In genomic region chr6:119224095-119224701, GRCh38 we compare ENCODE assay signal across 23 cellular contexts.
A peak's percentile ranks its signal among the peaks of the same experiment; 100 is the strongest.
DNase-seq lines count a peak whose midpoint lies in the region; ATAC-seq, FAIRE-seq and TF ChIP-seq lines count a peak whose summit lies in the region.
"Had no signal": no experiment of that assay in that cellular context is flagged by ENCODE, and none has a peak within 500 bp of the region (broad histone marks: within the 10 kb centered on the region; RNA-seq: fewer than 3 reads in every experiment).

No MANE protein-coding gene starts in this region.

- no peak for FAIRE-seq in HepG2 (lab: Jason Lieb, UNC)
- FAIRE-seq: A204.1, GM12891, GM18507 had no signal

- CTCF ChIA-PET in HepG2 (lab: Yijun Ruan, JAX; ENCODE audit: low intra/inter-chr PET ratio, low total read pairs) (no interaction called here), WTC11 (lab: Charles Lee) (no interaction called here), mammary epithelial cell (lab: Charles Lee; ENCODE audit: low non-redundant PET) (no interaction called here)

- H3K4me3 Mint-ChIP-seq in WTC11 (no peak overlapping the region), HFFc6 (no peak overlapping the region)
- H3K4me3 Mint-ChIP-seq: CD4-positive, CD25-positive, alpha-beta regulatory T cell had no signal

- H3K9me3 Mint-ChIP-seq in WTC11 (no peaks in the 10 kb centered on the region), HFFc6 (no peaks in the 10 kb centered on the region; the same call in 1 of the 2 replicates)
- H3K9me3 Mint-ChIP-seq: CD4-positive, CD25-positive, alpha-beta regulatory T cell had no signal

- H3K36me3 ChIP-seq in HepG2 (replicated peaks in 1 of 2; ENCODE audit: control insufficient read depth in 1 of 2, insufficient read depth in 2 of 2, low read length in 2 of 2) (peaks cover 5 to 31% of the 10 kb centered on the region in 2 experiments; a peak in 4 of 5 replicates), right lobe of liver (no peaks in the 10 kb centered on the region), mammary epithelial cell (ENCODE audit: insufficient read depth, low read length) (no peaks in the 10 kb centered on the region)

- H3K27me3 ChIP-seq in HepG2 (ENCODE audit: control insufficient read depth in 1 of 2, insufficient read depth in 2 of 2, low read length in 2 of 2), result no peaks in the 10 kb centered on the region
- H3K27me3 ChIP-seq in right lobe of liver, result no peaks in the 10 kb centered on the region
- no peaks in the 10 kb centered on the region for H3K27me3 ChIP-seq in mammary epithelial cell (ENCODE audit: insufficient read depth, low read length)
- H3K27me3 ChIP-seq: BE2C had no signal

- dilution Hi-C loops in mammary epithelial cell (cut with HindIII; ENCODE audit: low sequenced_read_pairs), result no loop called here

- 98% methylated on average over 4 of the region's 4 CpGs for WGBS in HepG2 (ENCODE audit: low lambda C conversion rate)
- WGBS in right lobe of liver (ENCODE audit: insufficient coverage, low coverage, low lambda C conversion rate, missing lambda C conversion rate), result 93% methylated on average over 4 of the region's 4 CpGs
- 76% methylated on average over 4 of the region's 4 CpGs for WGBS in mammary epithelial cell (ENCODE audit: low coverage, missing lambda C conversion rate)

- no peaks in the 10 kb centered on the region for H3K27me3 Mint-ChIP-seq in WTC11 (ENCODE audit: low read depth)
- H3K27me3 Mint-ChIP-seq in HFFc6 (ENCODE audit: insufficient read depth), result no peaks in the 10 kb centered on the region
- H3K27me3 Mint-ChIP-seq: CD4-positive, CD25-positive, alpha-beta regulatory T cell had no signal

- H2AFZ ChIP-seq in HepG2 (ENCODE audit: low read length), result no peak overlapping the region
- no peak overlapping the region for H2AFZ ChIP-seq in mammary epithelial cell (ENCODE audit: low read depth, low read length)

- DNase-seq in HepG2 (ENCODE audit: low spot score) (no peak), right lobe of liver (no peak), NCI-H2081 (lab: John Stamatoyannopoulos, UW) (peak; percentile 11 to 69), WTC11 (ENCODE audit: low spot score) (no peak), HFFc6 (no peak), DMS153 treated with DMSO at 0.1 percent for 48 hours (lab: John Stamatoyannopoulos, UW; ENCODE audit: unreplicated experiment) (no peak), mammary epithelial cell (no peak)
- DNase-seq: BE2C; Caco-2; CD4-positive, CD25-positive, alpha-beta regulatory T cell; DMS53; H7; MM.1S; NCI-H1930; NCI-H526; OCI-M1; Right ventricle myocardium superior; SW 1271; T-helper 2 cell had no signal

- H3K27ac ChIP-seq in HepG2 (ENCODE audit: extremely low read length, insufficient read depth, low read length) (no peak overlapping the region), right lobe of liver (no peak overlapping the region), mammary epithelial cell (ENCODE audit: insufficient read depth, low read depth, low read length) (no peak overlapping the region)

- H3K9me3 ChIP-seq in HepG2 (ENCODE audit: low read length) (no peaks in the 10 kb centered on the region), right lobe of liver (no peaks in the 10 kb centered on the region), mammary epithelial cell (replicated peaks; ENCODE audit: insufficient read depth, low read length) (no peaks in the 10 kb centered on the region)
- H3K9me3 ChIP-seq: BE2C, Caco-2 had no signal

- BruUV-seq in HepG2 (replicated peaks; lab: Mats Ljungman, UMichigan), result no TSS peak
- BruUV-seq in mammary epithelial cell (replicated peaks; lab: Mats Ljungman, UMichigan), result no TSS peak

- POLR2A ChIA-PET in HepG2 (lab: Yijun Ruan, JAX) (no interaction called here), WTC11 (lab: Charles Lee) (no interaction called here)

- H3K4me2 ChIP-seq in HepG2 (ENCODE audit: low read depth, low read length) (no peak overlapping the region), mammary epithelial cell (ENCODE audit: insufficient read depth, low read depth, low read length) (no peak overlapping the region)

- no peaks in the 10 kb centered on the region for H3K4me1 Mint-ChIP-seq in WTC11
- H3K4me1 Mint-ChIP-seq in HFFc6 (ENCODE audit: low read depth), result no peaks in the 10 kb centered on the region

- H3K4me1 ChIP-seq in HepG2 (ENCODE audit: insufficient read depth, low read length) (0 out of 2 replicates have a peak, but pooled peaks cover 8% of the 10 kb centered on the region), right lobe of liver (no peaks in the 10 kb centered on the region), mammary epithelial cell (ENCODE audit: insufficient read depth, low read length) (peaks cover 4% of the 10 kb centered on the region)
- H3K4me1 ChIP-seq: Caco-2 had no signal

- H3K36me3 Mint-ChIP-seq in WTC11 (no peaks in the 10 kb centered on the region), HFFc6 (ENCODE audit: low read depth) (no peaks in the 10 kb centered on the region)

- TF ChIP-seq POLR2A in HepG2 (IDR thresholded peaks at IDR 0.05; ENCODE audit: insufficient read depth in 1 of 2, low read depth in 2 of 2, low read length in 2 of 2), result no peak
- TF ChIP-seq POLR2A in right lobe of liver (IDR thresholded peaks at IDR 0.05), result no peak

- TF ChIP-seq EP300 in HepG2 (IDR thresholded peaks at IDR 0.05; ENCODE audit: low read depth in 2 of 2, low read length in 2 of 2), result no peak
- TF ChIP-seq EP300 in HepG2 (CRISPR knock-in tag; IDR thresholded peaks at IDR 0.05; ENCODE audit: borderline replicate concordance), result no peak

- H3K79me2 ChIP-seq in HepG2 (ENCODE audit: insufficient read depth, low read length) (peaks cover 45% of the 10 kb centered on the region), mammary epithelial cell (ENCODE audit: insufficient read depth, low read length) (no peaks in the 10 kb centered on the region)

- H3K4me3 ChIP-seq in HepG2 (replicated peaks in 1 of 3; ENCODE audit: insufficient read depth in 1 of 3, low read depth in 2 of 3, low read length in 3 of 3) (no peak overlapping the region), right lobe of liver (no peak overlapping the region), mammary epithelial cell (replicated peaks in 1 of 3; ENCODE audit: insufficient read depth in 1 of 3, low read depth in 2 of 3, low read length in 3 of 3) (no peak overlapping the region)

- H3K27ac Mint-ChIP-seq in WTC11 (peak overlapping the region; percentile 13), HFFc6 (no peak overlapping the region)
- H3K27ac Mint-ChIP-seq: CD4-positive, CD25-positive, alpha-beta regulatory T cell had no signal

- ATAC-seq in HepG2 (peak; percentile 20; the same call in 2 of the 3 replicates), right lobe of liver (no peak), WTC11 (no peak), GM21576 (IDR thresholded peaks at IDR 0.05; ENCODE audit: unreplicated experiment) (no peak)

- intact Hi-C loops in HepG2 (cut with micrococcal nuclease; ENCODE audit: unreplicated experiment), result no loop called here
- intact Hi-C loops in right lobe of liver (cut with DNase I), result no loop called here
- intact Hi-C loops in mammary epithelial cell (cut with micrococcal nuclease), result no loop called here

- TF ChIP-seq RAD21 in HepG2 (CRISPR knock-in tag; IDR thresholded peaks at IDR 0.05), result no peak

- in situ Hi-C loops in HepG2 (cut with HindIII; ENCODE audit: extremely low pct_ligation_motif_present, low pct_unique_long_range_greater_than_20kb), result no loop called here
- in situ Hi-C loops in mammary epithelial cell (cut with MboI; ENCODE audit: low sequenced_read_pairs in 2 of 2), result no loop called here

- H3K9ac ChIP-seq in HepG2 (ENCODE audit: insufficient read depth, low read depth, low read length) (no peak overlapping the region), mammary epithelial cell (ENCODE audit: insufficient read depth, low read length) (no peak overlapping the region)

- no peak for TF ChIP-seq CTCF in HepG2 (CRISPR knock-in tag; IDR thresholded peaks at IDR 0.05)
- no peak for TF ChIP-seq CTCF in right lobe of liver (IDR thresholded peaks at IDR 0.05)
- TF ChIP-seq CTCF in WTC11 (IDR thresholded peaks at IDR 0.05), result no peak
- no peak for TF ChIP-seq CTCF in HFFc6 (IDR thresholded peaks at IDR 0.05)
- TF ChIP-seq CTCF in mammary epithelial cell (conservative IDR thresholded peaks at IDR 0.05 in 1 of 2, IDR thresholded peaks at IDR 0.05 in 1 of 2; ENCODE audit: extremely low read depth in 1 of 2, insufficient read depth in 1 of 2, low read depth in 1 of 2, low read length in 2 of 2), result no peak

- H4K20me1 ChIP-seq in HepG2 (ENCODE audit: insufficient read depth, low read length), result peaks cover 12% of the 10 kb centered on the region
- H4K20me1 ChIP-seq in mammary epithelial cell (ENCODE audit: insufficient read depth, low read length), result no peaks in the 10 kb centered on the region

TF ChIP-seq in HepG2, 621 proteins besides CTCF, POLR2A, EP300 and RAD21 (continues in another document):
- TF ChIP-seq KDM1A (CRISPR knock-in tag; IDR thresholded peaks at IDR 0.05), result no peak
- TF ChIP-seq SKI (IDR thresholded peaks at IDR 0.05; ENCODE audit: partially characterized antibody), result no peak
- no peak for TF ChIP-seq ZNF256 (CRISPR knock-in tag; conservative IDR thresholded peaks at IDR 0.05)
- peak; percentile 47; the same call in 1 of the 2 replicates for TF ChIP-seq E2F1 (CRISPR knock-in tag; IDR thresholded peaks at IDR 0.05)
- TF ChIP-seq PHF8 (CRISPR knock-in tag; IDR thresholded peaks at IDR 0.05), result no peak

TF ChIP-seq in WTC11, 78 proteins besides CTCF, POLR2A, EP300 and RAD21 (continues in another document):
- TF ChIP-seq SMAD3 (CRISPR knock-in tag; IDR thresholded peaks at IDR 0.05; ENCODE audit: borderline replicate concordance) (no peak), ZNF425 (CRISPR knock-in tag; conservative IDR thresholded peaks at IDR 0.05) (no peak), NR2C2 (CRISPR knock-in tag; IDR thresholded peaks at IDR 0.05) (no peak)

Comparison
In these comparisons a context has a peak if more than half of its experiments do, and no peak if none do; other contexts are left out.
1. DNase-seq: peak in NCI-H2081 (2 of 2); none in HepG2 (single experiment), right lobe of liver (0 of 3), WTC11 (single experiment), HFFc6 (single experiment), DMS153 treated with DMSO at 0.1 percent for 48 hours (single experiment) and mammary epithelial cell (single experiment).
2. Of the 50 proteins assayed by ChIP-seq in both HepG2 and WTC11: peak only in HepG2: E2F1 and PRDM15; only in WTC11: none; in both: none; in neither: 48.